ENCODE assay signal across 15 cellular contexts in genomic region chr2:121640380-121641326, GRCh38. TPM values are rescaled to one million over a fixed set of nuclear protein-coding genes. Genes with fewer than 3 reads are reported as not detected.
DNase-seq lines count a peak whose midpoint lies in the region; ATAC-seq and TF ChIP-seq lines count a peak whose summit lies in the region.
"Had no signal": no experiment of that assay in that cellular context is flagged by ENCODE, and none has a peak within 500 bp of the region (broad histone marks: within the 10 kb centered on the region; RNA-seq: fewer than 3 reads in every experiment).

No MANE protein-coding gene starts in this region.

- H3K4me1 ChIP-seq in PC-3 (ENCODE audit: insufficient read depth, low read length) = peaks cover 7% of the 10 kb centered on the region

- H3K36me3 ChIP-seq in PC-3 (ENCODE audit: low read depth, low read length) = 0 out of 2 replicates have a peak, but pooled peaks cover 7% of the 10 kb centered on the region

- no peak overlapping the region for H3K27ac ChIP-seq in PC-3 (ENCODE audit: low read length)
- H3K27ac ChIP-seq: KMS-11 had no signal

- CTCF ChIA-PET in activated CD8-positive, alpha-beta memory T cell treated with anti-CD3 and anti-CD28 coated beads, Interleukin-2, amount 10 ng/mL, durations not matched to agents 7 days and 5 days (lab: Charles Lee) = interaction anchor here (1.0 to 1.6 kb wide), 2 partner anchors 78 to 238 kb away, joined by 3 read pairs; no protein-coding TSS in a partner anchor
- CTCF ChIA-PET in PC-3 (lab: Charles Lee) = interaction anchor here (0.6 kb wide), 1 partner anchor 44 kb away, joined by 3 read pairs; no protein-coding TSS in a partner anchor

- H3F3A ChIP-seq in PC-3 (ENCODE audit: low read length, unreplicated experiment) = peaks cover under 1% of the 10 kb centered on the region

- H3K9me3 Mint-ChIP-seq in activated CD8-positive, alpha-beta memory T cell treated with anti-CD3 and anti-CD28 coated beads, Interleukin-2, amount 10 ng/mL, durations not matched to agents 7 days and 5 days (ENCODE audit: low read depth) = peaks cover 6% of the 10 kb centered on the region
- H3K9me3 Mint-ChIP-seq in chondrocyte (ENCODE audit: low read depth) (peaks cover 6% of the 10 kb centered on the region), progenitor cell of endocrine pancreas (ENCODE audit: low read depth) (peaks cover 14% of the 10 kb centered on the region)
- H3K9me3 Mint-ChIP-seq: activated naive CD4-positive, alpha-beta T cell treated with anti-CD3 and anti-CD28 coated beads, Interleukin-2, amount 50 U/mL, for 24 hours; HFFc6 had no signal

- POLR2A ChIA-PET in PC-3 (lab: Charles Lee; ENCODE audit: unreplicated experiment) = no interaction called here

- peaks cover 97% of the 10 kb centered on the region for H3K79me2 ChIP-seq in PC-3 (ENCODE audit: low read length)

- peaks cover 30% of the 10 kb centered on the region for H3K4me1 Mint-ChIP-seq in activated CD8-positive, alpha-beta memory T cell treated with anti-CD3 and anti-CD28 coated beads, Interleukin-2, amount 10 ng/mL, durations not matched to agents 7 days and 5 days
- H3K4me1 Mint-ChIP-seq in chondrocyte (ENCODE audit: low read depth) (peaks cover 19% of the 10 kb centered on the region), progenitor cell of endocrine pancreas (ENCODE audit: low read depth) (peaks cover 4% of the 10 kb centered on the region)

- TF ChIP-seq CTCF in PC-3 (conservative IDR thresholded peaks at IDR 0.05; ENCODE audit: low read depth, low read length) (peak; percentile 43; the same call in 1 of the 2 replicates), chondrocyte (IDR thresholded peaks at IDR 0.05) (no peak), progenitor cell of endocrine pancreas (IDR thresholded peaks at IDR 0.05; ENCODE audit: unreplicated experiment) (no peak)

- H3K36me3 Mint-ChIP-seq in activated CD8-positive, alpha-beta memory T cell treated with anti-CD3 and anti-CD28 coated beads, Interleukin-2, amount 10 ng/mL, durations not matched to agents 7 days and 5 days = peaks cover 43% of the 10 kb centered on the region
- H3K36me3 Mint-ChIP-seq in chondrocyte (ENCODE audit: low read depth) (peaks cover 12% of the 10 kb centered on the region), progenitor cell of endocrine pancreas (ENCODE audit: insufficient read depth) (peaks cover 25% of the 10 kb centered on the region)

- no peak overlapping the region for H3K4me3 ChIP-seq in PC-3 (ENCODE audit: low read length)

- no peak overlapping the region for H3K4me2 ChIP-seq in PC-3 (ENCODE audit: low read length)
- H3K4me2 ChIP-seq: KMS-11 had no signal

- peak overlapping the region; percentile 24 for H3K27ac Mint-ChIP-seq in activated CD8-positive, alpha-beta memory T cell treated with anti-CD3 and anti-CD28 coated beads, Interleukin-2, amount 10 ng/mL, durations not matched to agents 7 days and 5 days
- peak overlapping the region; percentile 86 for H3K27ac Mint-ChIP-seq in chondrocyte (ENCODE audit: unreplicated experiment)
- peak overlapping the region; percentile 62 for H3K27ac Mint-ChIP-seq in progenitor cell of endocrine pancreas
- H3K27ac Mint-ChIP-seq: activated CD4-positive, alpha-beta memory T cell treated with anti-CD3 and anti-CD28 coated beads, Interleukin-2, amount 10 ng/mL, durations not matched to agents 7 days and 5 days; activated naive CD4-positive, alpha-beta T cell treated with anti-CD3 and anti-CD28 coated beads, Interleukin-2, amount 50 U/mL, for 24 hours; HFFc6 had no signal

- no peak overlapping the region for H3K9ac ChIP-seq in PC-3 (ENCODE audit: low read length)
- H3K9ac ChIP-seq: KMS-11 had no signal

- no peak for DNase-seq in activated CD8-positive, alpha-beta memory T cell treated with anti-CD3 and anti-CD28 coated beads, Interleukin-2, amount 10 ng/mL, durations not matched to agents 7 days and 5 days
- no peak for DNase-seq in activated CD8-positive, alpha-beta memory T cell treated with anti-CD3 and anti-CD28 coated beads, Interleukin-2, amount 50 U/mL, for 4 hours
- DNase-seq in PC-3 (peak; percentile 25), chondrocyte (ENCODE audit: low spot score) (no peak), progenitor cell of endocrine pancreas (ENCODE audit: low spot score, unreplicated experiment) (no peak), NCI-H446 (lab: John Stamatoyannopoulos, UW) (no peak)
- DNase-seq: activated CD4-positive, alpha-beta memory T cell treated with anti-CD3 and anti-CD28 coated beads, Interleukin-2, amount 10 ng/mL, durations not matched to agents 7 days and 5 days; cortex of kidney; HFFc6; NCI-H1694 treated with DMSO at 0.1 percent for 48 hours; stimulated activated CD4-positive, alpha-beta T cell treated with anti-CD3 and anti-CD28 coated beads, Interleukin-12 subunit alpha, Interleukin-12 subunit beta, amount 100 ng/mL, for 4 hours had no signal

- BruUV-seq in PC-3 (replicated peaks; lab: Mats Ljungman, UMichigan) = no TSS peak

- H4K20me1 ChIP-seq in PC-3 (ENCODE audit: low read length) = no peaks in the 10 kb centered on the region

- ATAC-seq in activated CD8-positive, alpha-beta memory T cell treated with anti-CD3 and anti-CD28 coated beads, Interleukin-2, amount 10 ng/mL, durations not matched to agents 7 days and 5 days = peak; percentile 36
- peak; percentile 45; the same call in 1 of the 2 replicates for ATAC-seq in PC-3
- no peak for ATAC-seq in GM21423 (IDR thresholded peaks at IDR 0.05; ENCODE audit: unreplicated experiment)
- no peak for ATAC-seq in GM19395 (IDR thresholded peaks at IDR 0.05; ENCODE audit: unreplicated experiment)

- no peaks in the 10 kb centered on the region for H3K9me3 ChIP-seq in PC-3 (ENCODE audit: low read length)

- no peak overlapping the region for H2AFZ ChIP-seq in PC-3 (ENCODE audit: low read length)

- intact Hi-C loops in PC-3 (cut with micrococcal nuclease) = no loop called here

- H3K9me2 ChIP-seq in PC-3 (replicated peaks; ENCODE audit: low read length) = no peaks in the 10 kb centered on the region

- H3K27me3 Mint-ChIP-seq in activated CD8-positive, alpha-beta memory T cell treated with anti-CD3 and anti-CD28 coated beads, Interleukin-2, amount 10 ng/mL, durations not matched to agents 7 days and 5 days = no peaks in the 10 kb centered on the region
- H3K27me3 Mint-ChIP-seq in chondrocyte (ENCODE audit: low read depth) = no peaks in the 10 kb centered on the region
- no peaks in the 10 kb centered on the region for H3K27me3 Mint-ChIP-seq in progenitor cell of endocrine pancreas
- H3K27me3 Mint-ChIP-seq: activated CD4-positive, alpha-beta memory T cell treated with anti-CD3 and anti-CD28 coated beads, Interleukin-2, amount 10 ng/mL, durations not matched to agents 7 days and 5 days; activated naive CD4-positive, alpha-beta T cell treated with anti-CD3 and anti-CD28 coated beads, Interleukin-2, amount 50 U/mL, for 24 hours had no signal

- H3K27me3 ChIP-seq in PC-3 (ENCODE audit: low read length) = no peaks in the 10 kb centered on the region

- H3K4me3 Mint-ChIP-seq in activated CD8-positive, alpha-beta memory T cell treated with anti-CD3 and anti-CD28 coated beads, Interleukin-2, amount 10 ng/mL, durations not matched to agents 7 days and 5 days = no peak overlapping the region
- no peak overlapping the region for H3K4me3 Mint-ChIP-seq in chondrocyte (ENCODE audit: unreplicated experiment)
- no peak overlapping the region for H3K4me3 Mint-ChIP-seq in progenitor cell of endocrine pancreas (ENCODE audit: low read depth)
- H3K4me3 Mint-ChIP-seq: activated CD4-positive, alpha-beta memory T cell treated with anti-CD3 and anti-CD28 coated beads, Interleukin-2, amount 10 ng/mL, durations not matched to agents 7 days and 5 days; activated naive CD4-positive, alpha-beta T cell treated with anti-CD3 and anti-CD28 coated beads, Interleukin-2, amount 50 U/mL, for 24 hours; HFFc6 had no signal

RNA-seq across cellular contexts. Expression of gene CLASP1, which starts 8.6 kb away (rescaled TPM):
- total RNA-seq in activated CD8-positive, alpha-beta memory T cell treated with anti-CD3 and anti-CD28 coated beads, Interleukin-2, amount 10 ng/mL, durations not matched to agents 7 days and 5 days = 10 to 100 TPM; 62.3 to 76.1 TPM
- total RNA-seq in PC-3 (2014; rRNA removed) = 24.3 and 27.0 TPM in 2 replicates
- total RNA-seq in chondrocyte = 56.0 to 71.3 TPM (median 57.9 TPM) in 3 replicates
- total RNA-seq in progenitor cell of endocrine pancreas = 98.4 and 102 TPM in 2 replicates

Comparison
In these comparisons a context has a peak if more than half of its experiments do, and no peak if none do; other contexts are left out.
1. ATAC-seq: peak in activated CD8-positive, alpha-beta memory T cell treated with anti-CD3 and anti-CD28 coated beads, Interleukin-2, amount 10 ng/mL, durations not matched to agents 7 days and 5 days (single experiment) and PC-3 (single experiment); none in GM21423 (single experiment) and GM19395 (single experiment).
2. H3K27ac Mint-ChIP-seq: peak in every context shown above with its lines; median percentile 86 in chondrocyte; 62 in progenitor cell of endocrine pancreas; 24 in activated CD8-positive, alpha-beta memory T cell treated with anti-CD3 and anti-CD28 coated beads, Interleukin-2, amount 10 ng/mL, durations not matched to agents 7 days and 5 days.